ENCODE assay signal across 1 cellular context in the genomic region with DNA sequence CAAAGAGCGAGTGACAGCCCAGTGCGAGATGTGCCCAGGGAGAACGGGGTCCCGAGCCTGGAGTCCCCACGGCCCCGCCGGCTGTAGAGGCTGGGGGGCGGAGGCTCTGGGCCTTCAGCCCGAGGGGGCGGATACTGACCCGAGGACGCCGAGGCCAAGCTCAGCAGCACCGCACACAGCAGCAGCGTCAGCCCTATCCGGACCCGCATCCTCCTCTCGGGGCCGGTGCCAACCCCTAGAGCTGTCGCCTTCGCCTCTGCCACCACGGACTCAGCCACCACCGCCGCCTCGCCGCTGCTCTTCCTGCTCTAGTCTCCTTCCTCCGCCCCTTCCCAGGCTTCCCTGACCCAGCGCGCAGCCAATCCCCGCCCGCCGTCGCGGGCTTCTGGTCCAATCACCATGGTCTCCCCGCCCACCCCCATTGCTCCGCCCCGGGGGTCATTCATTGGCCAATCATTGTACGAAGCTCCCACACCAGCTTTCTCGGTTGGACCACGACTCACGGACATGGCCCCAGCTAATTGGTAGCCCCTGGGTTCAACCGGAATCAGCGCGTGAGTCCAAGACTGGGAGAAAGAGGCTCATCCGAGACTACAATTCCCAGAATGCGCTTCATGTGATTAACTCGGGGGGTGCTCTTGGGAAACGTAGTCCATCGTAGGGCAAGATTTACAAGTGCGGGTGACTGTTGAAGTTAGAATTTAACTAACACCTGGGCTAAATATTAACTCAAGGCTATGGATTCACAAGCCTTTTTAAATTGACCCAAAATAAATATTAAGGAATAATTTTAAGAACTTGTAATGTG.
TF ChIP-seq lines count a peak whose summit lies in the region.

TSS of gene SEL1L (minus strand) at position 318 of the 808 bp plus-strand sequence. CDS start at position 209, 109 bp downstream.

TF ChIP-seq in HEK293, 187 proteins besides CTCF, POLR2A, EP300 and RAD21 (continued from another document and continues in another):
- peak; percentile 44; the same call in 1 of the 2 replicates for TF ChIP-seq ZFHX2 (tag by site-specific recombination; conservative IDR thresholded peaks at IDR 0.05)
- TF ChIP-seq SCRT1 (tag by site-specific recombination; IDR thresholded peaks at IDR 0.05; ENCODE audit: borderline replicate concordance): no peak
- TF ChIP-seq ZNF266 (tag by site-specific recombination; IDR thresholded peaks at IDR 0.05; ENCODE audit: low read depth): no peak
- TF ChIP-seq SP7 (tag by site-specific recombination; IDR thresholded peaks at IDR 0.05): peak; percentile 42; the same call in 1 of the 2 replicates
- TF ChIP-seq ZNF16 (tag by site-specific recombination; IDR thresholded peaks at IDR 0.05; ENCODE audit: low read depth): no peak
- peak; percentile 42; the same call in 1 of the 2 replicates for TF ChIP-seq ZXDB (tag by site-specific recombination; IDR thresholded peaks at IDR 0.05)
- TF ChIP-seq, protein P1, sequence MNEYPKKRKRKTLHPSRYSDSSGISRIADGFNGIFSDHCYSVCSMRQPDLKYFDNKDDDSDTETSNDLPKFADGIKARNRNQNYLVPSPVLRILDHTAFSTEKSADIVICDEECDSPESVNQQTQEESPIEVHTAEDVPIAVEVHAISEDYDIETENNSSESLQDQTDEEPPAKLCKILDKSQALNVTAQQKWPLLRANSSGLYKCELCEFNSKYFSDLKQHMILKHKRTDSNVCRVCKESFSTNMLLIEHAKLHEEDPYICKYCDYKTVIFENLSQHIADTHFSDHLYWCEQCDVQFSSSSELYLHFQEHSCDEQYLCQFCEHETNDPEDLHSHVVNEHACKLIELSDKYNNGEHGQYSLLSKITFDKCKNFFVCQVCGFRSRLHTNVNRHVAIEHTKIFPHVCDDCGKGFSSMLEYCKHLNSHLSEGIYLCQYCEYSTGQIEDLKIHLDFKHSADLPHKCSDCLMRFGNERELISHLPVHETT (tag by site-specific recombination; IDR thresholded peaks at IDR 0.05): no peak
- TF ChIP-seq, protein P2, sequence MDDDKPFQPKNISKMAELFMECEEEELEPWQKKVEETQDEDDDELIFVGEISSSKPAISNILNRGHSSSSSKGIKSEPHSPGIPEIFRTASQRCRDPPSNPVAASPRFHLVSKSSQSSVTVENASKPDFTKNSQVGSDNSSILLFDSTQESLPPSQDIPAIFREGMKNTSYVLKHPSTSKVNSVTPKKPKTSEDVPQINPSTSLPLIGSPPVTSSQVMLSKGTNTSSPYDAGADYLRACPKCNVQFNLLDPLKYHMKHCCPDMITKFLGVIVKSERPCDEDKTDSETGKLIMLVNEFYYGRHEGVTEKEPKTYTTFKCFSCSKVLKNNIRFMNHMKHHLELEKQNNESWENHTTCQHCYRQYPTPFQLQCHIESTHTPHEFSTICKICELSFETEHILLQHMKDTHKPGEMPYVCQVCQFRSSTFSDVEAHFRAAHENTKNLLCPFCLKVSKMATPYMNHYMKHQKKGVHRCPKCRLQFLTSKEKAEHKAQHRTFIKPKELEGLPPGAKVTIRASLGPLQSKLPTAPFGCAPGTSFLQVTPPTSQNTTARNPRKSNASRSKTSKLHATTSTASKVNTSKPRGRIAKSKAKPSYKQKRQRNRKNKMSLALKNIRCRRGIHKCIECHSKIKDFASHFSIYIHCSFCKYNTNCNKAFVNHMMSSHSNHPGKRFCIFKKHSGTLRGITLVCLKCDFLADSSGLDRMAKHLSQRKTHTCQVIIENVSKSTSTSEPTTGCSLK (tag by site-specific recombination; IDR thresholded peaks at IDR 0.05): no peak
- no peak for TF ChIP-seq ZNF747 (tag by site-specific recombination; IDR thresholded peaks at IDR 0.05)
- no peak for TF ChIP-seq ZNF791 (tag by site-specific recombination; IDR thresholded peaks at IDR 0.05)
- TF ChIP-seq, protein P3, sequence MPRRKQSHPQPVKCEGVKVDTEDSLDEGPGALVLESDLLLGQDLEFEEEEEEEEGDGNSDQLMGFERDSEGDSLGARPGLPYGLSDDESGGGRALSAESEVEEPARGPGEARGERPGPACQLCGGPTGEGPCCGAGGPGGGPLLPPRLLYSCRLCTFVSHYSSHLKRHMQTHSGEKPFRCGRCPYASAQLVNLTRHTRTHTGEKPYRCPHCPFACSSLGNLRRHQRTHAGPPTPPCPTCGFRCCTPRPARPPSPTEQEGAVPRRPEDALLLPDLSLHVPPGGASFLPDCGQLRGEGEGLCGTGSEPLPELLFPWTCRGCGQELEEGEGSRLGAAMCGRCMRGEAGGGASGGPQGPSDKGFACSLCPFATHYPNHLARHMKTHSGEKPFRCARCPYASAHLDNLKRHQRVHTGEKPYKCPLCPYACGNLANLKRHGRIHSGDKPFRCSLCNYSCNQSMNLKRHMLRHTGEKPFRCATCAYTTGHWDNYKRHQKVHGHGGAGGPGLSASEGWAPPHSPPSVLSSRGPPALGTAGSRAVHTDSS (tag by site-specific recombination; IDR thresholded peaks at IDR 0.05): no peak
- 0 out of 2 replicates have a peak, but pooled peaks have one; percentile 27 for TF ChIP-seq KLF1 (tag by site-specific recombination; IDR thresholded peaks at IDR 0.05)
- TF ChIP-seq ZBTB6 (tag by site-specific recombination; IDR thresholded peaks at IDR 0.05): peak; percentile 30; the same call in 1 of the 2 replicates
- TF ChIP-seq, protein P4, sequence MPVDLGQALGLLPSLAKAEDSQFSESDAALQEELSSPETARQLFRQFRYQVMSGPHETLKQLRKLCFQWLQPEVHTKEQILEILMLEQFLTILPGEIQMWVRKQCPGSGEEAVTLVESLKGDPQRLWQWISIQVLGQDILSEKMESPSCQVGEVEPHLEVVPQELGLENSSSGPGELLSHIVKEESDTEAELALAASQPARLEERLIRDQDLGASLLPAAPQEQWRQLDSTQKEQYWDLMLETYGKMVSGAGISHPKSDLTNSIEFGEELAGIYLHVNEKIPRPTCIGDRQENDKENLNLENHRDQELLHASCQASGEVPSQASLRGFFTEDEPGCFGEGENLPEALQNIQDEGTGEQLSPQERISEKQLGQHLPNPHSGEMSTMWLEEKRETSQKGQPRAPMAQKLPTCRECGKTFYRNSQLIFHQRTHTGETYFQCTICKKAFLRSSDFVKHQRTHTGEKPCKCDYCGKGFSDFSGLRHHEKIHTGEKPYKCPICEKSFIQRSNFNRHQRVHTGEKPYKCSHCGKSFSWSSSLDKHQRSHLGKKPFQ (tag by site-specific recombination; IDR thresholded peaks at IDR 0.05): no peak
- no peak for TF ChIP-seq ZNF26 (tag by site-specific recombination; IDR thresholded peaks at IDR 0.05)
- TF ChIP-seq, protein P5, sequence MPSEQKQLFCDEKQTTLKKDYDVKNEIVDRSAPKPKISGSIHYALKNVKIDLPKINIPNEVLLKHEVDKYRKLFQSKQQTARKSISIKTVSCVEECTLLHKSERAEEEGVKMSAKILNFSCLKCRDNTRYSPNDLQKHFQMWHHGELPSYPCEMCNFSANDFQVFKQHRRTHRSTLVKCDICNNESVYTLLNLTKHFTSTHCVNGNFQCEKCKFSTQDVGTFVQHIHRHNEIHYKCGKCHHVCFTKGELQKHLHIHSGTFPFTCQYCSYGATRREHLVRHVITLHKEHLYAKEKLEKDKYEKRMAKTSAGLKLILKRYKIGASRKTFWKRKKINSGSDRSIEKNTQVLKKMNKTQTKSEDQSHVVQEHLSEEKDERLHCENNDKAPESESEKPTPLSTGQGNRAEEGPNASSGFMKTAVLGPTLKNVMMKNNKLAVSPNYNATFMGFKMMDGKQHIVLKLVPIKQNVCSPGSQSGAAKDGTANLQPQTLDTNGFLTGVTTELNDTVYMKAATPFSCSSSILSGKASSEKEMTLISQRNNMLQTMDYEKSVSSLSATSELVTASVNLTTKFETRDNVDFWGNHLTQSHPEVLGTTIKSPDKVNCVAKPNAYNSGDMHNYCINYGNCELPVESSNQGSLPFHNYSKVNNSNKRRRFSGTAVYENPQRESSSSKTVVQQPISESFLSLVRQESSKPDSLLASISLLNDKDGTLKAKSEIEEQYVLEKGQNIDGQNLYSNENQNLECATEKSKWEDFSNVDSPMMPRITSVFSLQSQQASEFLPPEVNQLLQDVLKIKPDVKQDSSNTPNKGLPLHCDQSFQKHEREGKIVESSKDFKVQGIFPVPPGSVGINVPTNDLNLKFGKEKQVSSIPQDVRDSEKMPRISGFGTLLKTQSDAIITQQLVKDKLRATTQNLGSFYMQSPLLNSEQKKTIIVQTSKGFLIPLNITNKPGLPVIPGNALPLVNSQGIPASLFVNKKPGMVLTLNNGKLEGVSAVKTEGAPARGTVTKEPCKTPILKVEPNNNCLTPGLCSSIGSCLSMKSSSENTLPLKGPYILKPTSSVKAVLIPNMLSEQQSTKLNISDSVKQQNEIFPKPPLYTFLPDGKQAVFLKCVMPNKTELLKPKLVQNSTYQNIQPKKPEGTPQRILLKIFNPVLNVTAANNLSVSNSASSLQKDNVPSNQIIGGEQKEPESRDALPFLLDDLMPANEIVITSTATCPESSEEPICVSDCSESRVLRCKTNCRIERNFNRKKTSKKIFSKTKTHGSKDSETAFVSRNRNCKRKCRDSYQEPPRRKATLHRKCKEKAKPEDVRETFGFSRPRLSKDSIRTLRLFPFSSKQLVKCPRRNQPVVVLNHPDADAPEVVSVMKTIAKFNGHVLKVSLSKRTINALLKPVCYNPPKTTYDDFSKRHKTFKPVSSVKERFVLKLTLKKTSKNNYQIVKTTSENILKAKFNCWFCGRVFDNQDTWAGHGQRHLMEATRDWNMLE (tag by site-specific recombination; conservative IDR thresholded peaks at IDR 0.05; ENCODE audit: low read depth): peak; percentile 76
- TF ChIP-seq ZNF571 (tag by site-specific recombination; IDR thresholded peaks at IDR 0.05): no peak
- TF ChIP-seq ZNF830 (tag by site-specific recombination; IDR thresholded peaks at IDR 0.05; ENCODE audit: low read depth): no peak
- TF ChIP-seq GLIS1 (tag by site-specific recombination; IDR thresholded peaks at IDR 0.05): no peak
- TF ChIP-seq, protein P6, sequence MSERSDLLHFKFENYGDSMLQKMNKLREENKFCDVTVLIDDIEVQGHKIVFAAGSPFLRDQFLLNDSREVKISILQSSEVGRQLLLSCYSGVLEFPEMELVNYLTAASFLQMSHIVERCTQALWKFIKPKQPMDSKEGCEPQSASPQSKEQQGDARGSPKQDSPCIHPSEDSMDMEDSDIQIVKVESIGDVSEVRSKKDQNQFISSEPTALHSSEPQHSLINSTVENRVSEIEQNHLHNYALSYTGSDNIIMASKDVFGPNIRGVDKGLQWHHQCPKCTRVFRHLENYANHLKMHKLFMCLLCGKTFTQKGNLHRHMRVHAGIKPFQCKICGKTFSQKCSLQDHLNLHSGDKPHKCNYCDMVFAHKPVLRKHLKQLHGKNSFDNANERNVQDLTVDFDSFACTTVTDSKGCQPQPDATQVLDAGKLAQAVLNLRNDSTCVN (tag by site-specific recombination; optimal IDR thresholded peaks at IDR 0.05): peak; percentile 34
- TF ChIP-seq, protein P7, sequence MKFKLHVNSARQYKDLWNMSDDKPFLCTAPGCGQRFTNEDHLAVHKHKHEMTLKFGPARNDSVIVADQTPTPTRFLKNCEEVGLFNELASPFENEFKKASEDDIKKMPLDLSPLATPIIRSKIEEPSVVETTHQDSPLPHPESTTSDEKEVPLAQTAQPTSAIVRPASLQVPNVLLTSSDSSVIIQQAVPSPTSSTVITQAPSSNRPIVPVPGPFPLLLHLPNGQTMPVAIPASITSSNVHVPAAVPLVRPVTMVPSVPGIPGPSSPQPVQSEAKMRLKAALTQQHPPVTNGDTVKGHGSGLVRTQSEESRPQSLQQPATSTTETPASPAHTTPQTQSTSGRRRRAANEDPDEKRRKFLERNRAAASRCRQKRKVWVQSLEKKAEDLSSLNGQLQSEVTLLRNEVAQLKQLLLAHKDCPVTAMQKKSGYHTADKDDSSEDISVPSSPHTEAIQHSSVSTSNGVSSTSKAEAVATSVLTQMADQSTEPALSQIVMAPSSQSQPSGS (tag by site-specific recombination; IDR thresholded peaks at IDR 0.05; ENCODE audit: low read depth): no peak
- peak; percentile 51; the same call in 1 of the 2 replicates for TF ChIP-seq ELK4 (IDR thresholded peaks at IDR 0.05; ENCODE audit: borderline replicate concordance, low read depth, low read length)
- no peak for TF ChIP-seq ZNF530 (tag by site-specific recombination; IDR thresholded peaks at IDR 0.05; ENCODE audit: low read depth)
- TF ChIP-seq ZNF76 (tag by site-specific recombination; IDR thresholded peaks at IDR 0.05; ENCODE audit: borderline replicate concordance, low read depth): peak; percentile 93
- TF ChIP-seq YY2 (tag by site-specific recombination; IDR thresholded peaks at IDR 0.05): no peak
- TF ChIP-seq ZNF112 (tag by site-specific recombination; IDR thresholded peaks at IDR 0.05): no peak
- peak; percentile 51; the same call in 1 of the 2 replicates for TF ChIP-seq KLF8 (tag by site-specific recombination; IDR thresholded peaks at IDR 0.05)
- TF ChIP-seq WT1 (tag by site-specific recombination; IDR thresholded peaks at IDR 0.05): no peak
- TF ChIP-seq ZNF140 (tag by site-specific recombination; IDR thresholded peaks at IDR 0.05): no peak
- TF ChIP-seq ZNF394 (tag by site-specific recombination; IDR thresholded peaks at IDR 0.05; ENCODE audit: borderline replicate concordance): no peak
- TF ChIP-seq ZNF660 (tag by site-specific recombination; IDR thresholded peaks at IDR 0.05): no peak
- TF ChIP-seq ZNF585B (tag by site-specific recombination; IDR thresholded peaks at IDR 0.05): no peak
